1 cellular context compared by ENCODE assay signal in the genomic region with DNA sequence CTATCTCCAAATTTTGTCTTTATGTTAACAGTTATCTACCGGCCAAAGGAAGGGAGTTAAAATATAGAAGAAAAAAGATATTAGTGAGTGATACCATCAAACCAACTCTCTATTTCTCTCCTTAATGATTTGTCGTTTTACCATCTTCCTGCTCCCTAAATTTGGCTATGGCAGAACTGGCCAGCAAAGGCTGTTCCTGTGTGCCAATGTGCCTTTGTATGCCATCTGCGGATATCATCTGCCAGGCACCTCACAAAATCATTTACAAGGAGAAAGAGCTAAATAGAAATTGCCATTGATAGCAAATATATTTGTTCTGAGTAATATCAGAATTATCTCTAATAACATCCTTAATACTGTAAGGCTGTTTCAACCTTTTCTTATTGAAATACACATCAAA.
TF ChIP-seq lines count a peak whose summit lies in the region.

No MANE protein-coding gene starts in this region.

TF ChIP-seq in GM23338, 12 proteins besides CTCF, POLR2A, EP300 and RAD21:
- no peak for TF ChIP-seq ZNF462 (CRISPR knock-in tag; IDR thresholded peaks at IDR 0.05)
- TF ChIP-seq STAT1 (IDR thresholded peaks at IDR 0.05; ENCODE audit: unreplicated experiment), result no peak
- no peak for TF ChIP-seq EZH2 (IDR thresholded peaks at IDR 0.05; ENCODE audit: low read depth, unreplicated experiment)
- TF ChIP-seq ETS1 (IDR thresholded peaks at IDR 0.05), result no peak
- TF ChIP-seq NANOG (IDR thresholded peaks at IDR 0.05; ENCODE audit: borderline replicate concordance), result no peak
- no peak for TF ChIP-seq JUNB (IDR thresholded peaks at IDR 0.05; ENCODE audit: unreplicated experiment)
- TF ChIP-seq ZNF114 (CRISPR knock-in tag; IDR thresholded peaks at IDR 0.05), result no peak
- TF ChIP-seq EZH2phosphoT487 (IDR thresholded peaks at IDR 0.05; ENCODE audit: unreplicated experiment), result no peak
- no peak for TF ChIP-seq POLR2AphosphoS5 (IDR thresholded peaks at IDR 0.05; ENCODE audit: low read depth)
- no peak for TF ChIP-seq ZNF331 (CRISPR knock-in tag; IDR thresholded peaks at IDR 0.05; ENCODE audit: low read depth)
- no peak for TF ChIP-seq CREB1 (CRISPR knock-in tag; IDR thresholded peaks at IDR 0.05; ENCODE audit: low read depth)
- TF ChIP-seq, protein P1, sequence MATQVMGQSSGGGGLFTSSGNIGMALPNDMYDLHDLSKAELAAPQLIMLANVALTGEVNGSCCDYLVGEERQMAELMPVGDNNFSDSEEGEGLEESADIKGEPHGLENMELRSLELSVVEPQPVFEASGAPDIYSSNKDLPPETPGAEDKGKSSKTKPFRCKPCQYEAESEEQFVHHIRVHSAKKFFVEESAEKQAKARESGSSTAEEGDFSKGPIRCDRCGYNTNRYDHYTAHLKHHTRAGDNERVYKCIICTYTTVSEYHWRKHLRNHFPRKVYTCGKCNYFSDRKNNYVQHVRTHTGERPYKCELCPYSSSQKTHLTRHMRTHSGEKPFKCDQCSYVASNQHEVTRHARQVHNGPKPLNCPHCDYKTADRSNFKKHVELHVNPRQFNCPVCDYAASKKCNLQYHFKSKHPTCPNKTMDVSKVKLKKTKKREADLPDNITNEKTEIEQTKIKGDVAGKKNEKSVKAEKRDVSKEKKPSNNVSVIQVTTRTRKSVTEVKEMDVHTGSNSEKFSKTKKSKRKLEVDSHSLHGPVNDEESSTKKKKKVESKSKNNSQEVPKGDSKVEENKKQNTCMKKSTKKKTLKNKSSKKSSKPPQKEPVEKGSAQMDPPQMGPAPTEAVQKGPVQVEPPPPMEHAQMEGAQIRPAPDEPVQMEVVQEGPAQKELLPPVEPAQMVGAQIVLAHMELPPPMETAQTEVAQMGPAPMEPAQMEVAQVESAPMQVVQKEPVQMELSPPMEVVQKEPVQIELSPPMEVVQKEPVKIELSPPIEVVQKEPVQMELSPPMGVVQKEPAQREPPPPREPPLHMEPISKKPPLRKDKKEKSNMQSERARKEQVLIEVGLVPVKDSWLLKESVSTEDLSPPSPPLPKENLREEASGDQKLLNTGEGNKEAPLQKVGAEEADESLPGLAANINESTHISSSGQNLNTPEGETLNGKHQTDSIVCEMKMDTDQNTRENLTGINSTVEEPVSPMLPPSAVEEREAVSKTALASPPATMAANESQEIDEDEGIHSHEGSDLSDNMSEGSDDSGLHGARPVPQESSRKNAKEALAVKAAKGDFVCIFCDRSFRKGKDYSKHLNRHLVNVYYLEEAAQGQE (IDR thresholded peaks at IDR 0.05; ENCODE audit: unreplicated experiment), result no peak
